18 cellular contexts compared by ENCODE assay signal in genomic region chr5:78735834-78736463, GRCh38.
"Had no signal": no experiment of that assay in that cellular context is flagged by ENCODE, and none has a peak within 500 bp of the region (broad histone marks: within the 10 kb centered on the region; RNA-seq: fewer than 3 reads in every experiment).

No MANE protein-coding gene starts in this region.

- H3K4me3 ChIP-seq: cardiac muscle cell, spleen, thyroid gland had no signal

- H3K9me3 Mint-ChIP-seq: activated naive CD4-positive, alpha-beta T cell treated with anti-CD3 and anti-CD28 coated beads, Interleukin-2, amount 50 U/mL, for 24 hours; activated T-cell treated with anti-CD3 and anti-CD28 coated beads, Interleukin-2, amount 50 U/mL, for 72 hours; immature natural killer cell; T-helper 1 cell treated with Interleukin-12 subunit alpha and Interleukin-12 subunit beta and Interleukin-4 antibody, amounts not matched to agents 30 μg/mL and 1 μg/mL, for 36 hours had no signal

- DNase-seq: activated CD4-positive, alpha-beta T cell treated with anti-CD3 and anti-CD28 coated beads, Interleukin-2, amount 50 U/mL, for 4 hours; activated effector memory CD4-positive, alpha-beta T cell treated with anti-CD3 and anti-CD28 coated beads, Interleukin-2, amount 50 U/mL, for 16 hours; activated T-cell treated with anti-CD3 and anti-CD28 coated beads, Interleukin-2, amount 50 U/mL, for 72 hours; dermis blood vessel endothelial cell; effector memory CD4-positive, alpha-beta T cell; immature natural killer cell; kidney glomerular epithelial cell; left ventricle myocardium superior; mesendoderm; nucleus accumbens; spleen; stimulated activated CD4-positive, alpha-beta T cell treated with anti-CD3 and anti-CD28 coated beads, Interleukin-4, amount 100 ng/mL, for 4 hours; stimulated activated naive CD4-positive, alpha-beta T cell; thyroid gland had no signal

- H3K27me3 ChIP-seq: cardiac muscle cell, spleen, thyroid gland had no signal

- H3K27me3 Mint-ChIP-seq: activated naive CD4-positive, alpha-beta T cell treated with anti-CD3 and anti-CD28 coated beads, Interleukin-2, amount 50 U/mL, for 24 hours had no signal

- H3K27ac ChIP-seq: cardiac muscle cell, spleen, thyroid gland had no signal

- H3K36me3 Mint-ChIP-seq: activated naive CD4-positive, alpha-beta T cell treated with anti-CD3 and anti-CD28 coated beads, Interleukin-2, amount 50 U/mL, for 24 hours; immature natural killer cell had no signal

- H3K27ac Mint-ChIP-seq: activated naive CD4-positive, alpha-beta T cell treated with anti-CD3 and anti-CD28 coated beads, Interleukin-2, amount 50 U/mL, for 24 hours; activated T-cell treated with anti-CD3 and anti-CD28 coated beads, Interleukin-2, amount 50 U/mL, for 72 hours; immature natural killer cell; nephron; T-helper 1 cell treated with Interleukin-12 subunit alpha and Interleukin-12 subunit beta and Interleukin-4 antibody, amounts not matched to agents 30 μg/mL and 1 μg/mL, for 36 hours had no signal

- H3K36me3 ChIP-seq: cardiac muscle cell, spleen, thyroid gland had no signal

- H3K9me3 ChIP-seq: thyroid gland had no signal

- H3K4me3 Mint-ChIP-seq: activated naive CD4-positive, alpha-beta T cell treated with anti-CD3 and anti-CD28 coated beads, Interleukin-2, amount 50 U/mL, for 24 hours; activated T-cell treated with anti-CD3 and anti-CD28 coated beads, Interleukin-2, amount 50 U/mL, for 72 hours; immature natural killer cell; nephron; T-helper 1 cell treated with Interleukin-12 subunit alpha and Interleukin-12 subunit beta and Interleukin-4 antibody, amounts not matched to agents 30 μg/mL and 1 μg/mL, for 36 hours had no signal

- ATAC-seq: activated T-cell treated with anti-CD3 and anti-CD28 coated beads, Interleukin-2, amount 50 U/mL, for 72 hours; left ventricle myocardium superior had no signal

- H3K4me1 Mint-ChIP-seq: activated naive CD4-positive, alpha-beta T cell treated with anti-CD3 and anti-CD28 coated beads, Interleukin-2, amount 50 U/mL, for 24 hours; immature natural killer cell; nephron had no signal
